Comparison of ENCODE assay signal across 8 cellular contexts in genomic region chr12:64039285-64039871, GRCh38.
DNase-seq lines count a peak whose midpoint lies in the region; TF ChIP-seq lines count a peak whose summit lies in the region.

No MANE protein-coding gene starts in this region.

- no peak for TF ChIP-seq POLR2A in sigmoid colon (IDR thresholded peaks at IDR 0.05)

- no peak for TF ChIP-seq CTCF in sigmoid colon (IDR thresholded peaks at IDR 0.05)

- TF ChIP-seq EP300 in sigmoid colon (IDR thresholded peaks at IDR 0.05): no peak

- H3K36me3 ChIP-seq in SJCRH30: no peaks in the 10 kb centered on the region
- H3K36me3 ChIP-seq in sigmoid colon: no peaks in the 10 kb centered on the region

- H3K27ac ChIP-seq in SJCRH30 (no peak overlapping the region; the same call in 1 of the 2 replicates), sigmoid colon (peak overlapping the region; percentile 6 to 70 (median 28))

- no peaks in the 10 kb centered on the region for H3K27me3 ChIP-seq in SJCRH30
- no peaks in the 10 kb centered on the region for H3K27me3 ChIP-seq in sigmoid colon

- WGBS in sigmoid colon, 2 donors: 9 to 42% methylated on average over 7 of the region's 7 CpGs

- peak; percentile 35 for DNase-seq in HT-29 (ENCODE audit: low spot score)
- peak; percentile 4 to 27 for DNase-seq in SJCRH30
- DNase-seq in glomerular visceral epithelial cell (ENCODE audit: extremely low spot score): peak; percentile 24
- no peak for DNase-seq in sigmoid colon
- DNase-seq in middle frontal gyrus (ENCODE audit: extremely low spot score, low spot score): no peak
- DNase-seq in activated CD8-positive, alpha-beta memory T cell treated with anti-CD3 and anti-CD28 coated beads for 24 hours: no peak
- DNase-seq in ureter (ENCODE audit: low spot score): no peak
- no peak for DNase-seq in NCI-H1694 treated with DMSO at 0.1 percent for 48 hours (lab: John Stamatoyannopoulos, UW)

- H3K4me3 ChIP-seq in SJCRH30 (peak overlapping the region; percentile 5; the same call in 1 of the 2 replicates), sigmoid colon (no peak overlapping the region)

- intact Hi-C loops in sigmoid colon (cut with DNase I): no loop called here

- H3K4me1 ChIP-seq in SJCRH30 (peaks cover 5% of the 10 kb centered on the region; the same call in 1 of the 2 replicates), sigmoid colon (peaks cover 0 to 18% (median 12%) of the 10 kb centered on the region in 4 donors)

- H3K9me3 ChIP-seq in SJCRH30 (replicated peaks) (no peaks in the 10 kb centered on the region), sigmoid colon (no peaks in the 10 kb centered on the region)

Comparison
In these comparisons a context has a peak if more than half of its experiments do, and no peak if none do; other contexts are left out.
1. DNase-seq: peak in HT-29 (single experiment), SJCRH30 (2 of 2) and glomerular visceral epithelial cell (single experiment); none in sigmoid colon (single experiment), middle frontal gyrus (single experiment), activated CD8-positive, alpha-beta memory T cell treated with anti-CD3 and anti-CD28 coated beads for 24 hours (single experiment), ureter (single experiment) and NCI-H1694 treated with DMSO at 0.1 percent for 48 hours (single experiment).